ENCODE assay signal across 15 cellular contexts in genomic region chr2:231687961-231688360, GRCh38. TPM values are rescaled to one million over a fixed set of nuclear protein-coding genes. Genes with fewer than 3 reads are reported as not detected.
DNase-seq lines count a peak whose midpoint lies in the region; ATAC-seq and TF ChIP-seq lines count a peak whose summit lies in the region.
"Had no signal": no experiment of that assay in that cellular context is flagged by ENCODE, and none has a peak within 500 bp of the region (broad histone marks: within the 10 kb centered on the region; RNA-seq: fewer than 3 reads in every experiment).

No MANE protein-coding gene starts in this region.

- H3K4me3 ChIP-seq in SU-DHL-6 (ENCODE audit: insufficient read depth, low read length, poor library complexity, severe bottlenecking) (no peak overlapping the region), iPS-18a (ENCODE audit: low read length) (peak overlapping the region; percentile 71)
- H3K4me3 ChIP-seq: SJSA1, tibial artery had no signal

- H3K79me2 ChIP-seq in SU-DHL-6 (ENCODE audit: insufficient read depth, low read length), result peaks cover 30% of the 10 kb centered on the region

- peak overlapping the region; percentile 30 for H3K27ac Mint-ChIP-seq in activated naive CD4-positive, alpha-beta T cell treated with anti-CD3 and anti-CD28 coated beads, Interleukin-2, amount 50 U/mL, for 24 hours
- no peak overlapping the region for H3K27ac Mint-ChIP-seq in activated naive CD4-positive, alpha-beta T cell treated with anti-CD3 and anti-CD28 coated beads, Interleukin-2, amount 50 U/mL, for 72 hours
- H3K27ac Mint-ChIP-seq: natural killer cell treated with Interleukin-12 subunit alpha and Interleukin-12 subunit beta and Interleukin-15 and Interleukin-18, amount 100 ng/mL, for 72 hours had no signal

- ATAC-seq in activated naive CD4-positive, alpha-beta T cell treated with anti-CD3 and anti-CD28 coated beads, Interleukin-2, amount 50 U/mL, for 72 hours, result no peak
- ATAC-seq in HG02642 (IDR thresholded peaks at IDR 0.05; ENCODE audit: poor library complexity, unreplicated experiment), result no peak

- no peaks in the 10 kb centered on the region for H4K20me1 ChIP-seq in SU-DHL-6 (ENCODE audit: low read depth, low read length)

- H3F3A ChIP-seq in SU-DHL-6 (ENCODE audit: insufficient read depth), result peaks cover 28% of the 10 kb centered on the region

- no peak overlapping the region for H2AFZ ChIP-seq in SU-DHL-6 (ENCODE audit: low read depth, low read length, severe bottlenecking)

- no peak for DNase-seq in activated naive CD4-positive, alpha-beta T cell treated with anti-CD3 and anti-CD28 coated beads, Interleukin-2, amount 50 U/mL, for 72 hours (ENCODE audit: low spot score in 2 of 2)
- no peak for DNase-seq in substantia nigra (lab: John Stamatoyannopoulos, UW)
- no peak for DNase-seq in cortex of kidney (lab: John Stamatoyannopoulos, UW)
- no peak for DNase-seq in NCI-H82 (lab: John Stamatoyannopoulos, UW)
- DNase-seq: NCI-H1048, NCI-H524 treated with DMSO at 0.1 percent for 48 hours, PC-3, tibial artery had no signal

- H3K4me1 Mint-ChIP-seq in activated naive CD4-positive, alpha-beta T cell treated with anti-CD3 and anti-CD28 coated beads, Interleukin-2, amount 50 U/mL, for 24 hours, result peaks cover 6% of the 10 kb centered on the region

- no peak overlapping the region for H3K27ac ChIP-seq in SU-DHL-6 (ENCODE audit: low read depth, low read length)
- H3K27ac ChIP-seq in iPS-18a (ENCODE audit: low read length), result no peak overlapping the region
- peak overlapping the region; percentile 100 for H3K27ac ChIP-seq in substantia nigra (ENCODE audit: low read depth, low read length, poor library complexity, severe bottlenecking)
- H3K27ac ChIP-seq: C4-2B, SJSA1, tibial artery had no signal

- no peaks in the 10 kb centered on the region for H3K27me3 ChIP-seq in SU-DHL-6 (ENCODE audit: low read length)
- no peaks in the 10 kb centered on the region for H3K27me3 ChIP-seq in iPS-18a (ENCODE audit: control insufficient read depth, insufficient read depth, low read length)
- H3K27me3 ChIP-seq: SJSA1, tibial artery had no signal

- peak overlapping the region; percentile 94 for H3K4me2 ChIP-seq in SU-DHL-6 (ENCODE audit: low read depth, low read length, poor library complexity, severe bottlenecking)

- H3K36me3 Mint-ChIP-seq in activated naive CD4-positive, alpha-beta T cell treated with anti-CD3 and anti-CD28 coated beads, Interleukin-2, amount 50 U/mL, for 24 hours, result no peaks in the 10 kb centered on the region
- H3K36me3 Mint-ChIP-seq in activated naive CD4-positive, alpha-beta T cell treated with anti-CD3 and anti-CD28 coated beads, Interleukin-2, amount 50 U/mL, for 72 hours, result no peaks in the 10 kb centered on the region
- H3K36me3 Mint-ChIP-seq: natural killer cell treated with Interleukin-12 subunit alpha and Interleukin-12 subunit beta and Interleukin-15 and Interleukin-18, amount 100 ng/mL, for 72 hours had no signal

- H3K4me1 ChIP-seq in iPS-18a (ENCODE audit: control insufficient read depth, low read depth, low read length), result peaks cover 11% of the 10 kb centered on the region

- no peaks in the 10 kb centered on the region for H3K9me3 Mint-ChIP-seq in activated naive CD4-positive, alpha-beta T cell treated with anti-CD3 and anti-CD28 coated beads, Interleukin-2, amount 50 U/mL, for 24 hours
- no peaks in the 10 kb centered on the region for H3K9me3 Mint-ChIP-seq in activated naive CD4-positive, alpha-beta T cell treated with anti-CD3 and anti-CD28 coated beads, Interleukin-2, amount 50 U/mL, for 72 hours
- H3K9me3 Mint-ChIP-seq: natural killer cell treated with Interleukin-12 subunit alpha and Interleukin-12 subunit beta and Interleukin-15 and Interleukin-18, amount 100 ng/mL, for 72 hours had no signal

- H3K9me3 ChIP-seq in SU-DHL-6 (ENCODE audit: insufficient read depth, low read length) (no peaks in the 10 kb centered on the region), iPS-18a (ENCODE audit: control insufficient read depth, low read depth, low read length) (no peaks in the 10 kb centered on the region)
- H3K9me3 ChIP-seq: SJSA1, tibial artery had no signal

- no peaks in the 10 kb centered on the region for H3K36me3 ChIP-seq in SU-DHL-6 (ENCODE audit: low read length)
- H3K36me3 ChIP-seq in iPS-18a (ENCODE audit: control insufficient read depth, low read depth, low read length), result no peaks in the 10 kb centered on the region
- H3K36me3 ChIP-seq: SJSA1, tibial artery had no signal

- no peaks in the 10 kb centered on the region for H3K9me2 ChIP-seq in SU-DHL-6 (replicated peaks; ENCODE audit: insufficient read depth, low read length)

- TF ChIP-seq CTCF in SU-DHL-6 (IDR thresholded peaks at IDR 0.05; ENCODE audit: insufficient read depth, low read length, poor library complexity, severe bottlenecking), result no peak

- H3K27me3 Mint-ChIP-seq in activated naive CD4-positive, alpha-beta T cell treated with anti-CD3 and anti-CD28 coated beads, Interleukin-2, amount 50 U/mL, for 24 hours, result no peaks in the 10 kb centered on the region
- H3K27me3 Mint-ChIP-seq: natural killer cell treated with Interleukin-12 subunit alpha and Interleukin-12 subunit beta and Interleukin-15 and Interleukin-18, amount 100 ng/mL, for 72 hours had no signal

- no peak overlapping the region for H3K4me3 Mint-ChIP-seq in activated naive CD4-positive, alpha-beta T cell treated with anti-CD3 and anti-CD28 coated beads, Interleukin-2, amount 50 U/mL, for 24 hours
- H3K4me3 Mint-ChIP-seq: natural killer cell treated with Interleukin-12 subunit alpha and Interleukin-12 subunit beta and Interleukin-15 and Interleukin-18, amount 100 ng/mL, for 72 hours had no signal

- H3K9ac ChIP-seq in SU-DHL-6 (ENCODE audit: low read length) (peak overlapping the region; percentile 96), iPS-18a (ENCODE audit: low read length) (peak overlapping the region; percentile 83)

RNA-seq across cellular contexts. Expression of gene PTMA, which starts 20.4 kb away (rescaled TPM):
- 1,000 to 10,000 TPM; 1,703 to 2,175 TPM for total RNA-seq in activated naive CD4-positive, alpha-beta T cell treated with anti-CD3 and anti-CD28 coated beads, Interleukin-2, amount 50 U/mL, for 72 hours
